In the genomic region with DNA sequence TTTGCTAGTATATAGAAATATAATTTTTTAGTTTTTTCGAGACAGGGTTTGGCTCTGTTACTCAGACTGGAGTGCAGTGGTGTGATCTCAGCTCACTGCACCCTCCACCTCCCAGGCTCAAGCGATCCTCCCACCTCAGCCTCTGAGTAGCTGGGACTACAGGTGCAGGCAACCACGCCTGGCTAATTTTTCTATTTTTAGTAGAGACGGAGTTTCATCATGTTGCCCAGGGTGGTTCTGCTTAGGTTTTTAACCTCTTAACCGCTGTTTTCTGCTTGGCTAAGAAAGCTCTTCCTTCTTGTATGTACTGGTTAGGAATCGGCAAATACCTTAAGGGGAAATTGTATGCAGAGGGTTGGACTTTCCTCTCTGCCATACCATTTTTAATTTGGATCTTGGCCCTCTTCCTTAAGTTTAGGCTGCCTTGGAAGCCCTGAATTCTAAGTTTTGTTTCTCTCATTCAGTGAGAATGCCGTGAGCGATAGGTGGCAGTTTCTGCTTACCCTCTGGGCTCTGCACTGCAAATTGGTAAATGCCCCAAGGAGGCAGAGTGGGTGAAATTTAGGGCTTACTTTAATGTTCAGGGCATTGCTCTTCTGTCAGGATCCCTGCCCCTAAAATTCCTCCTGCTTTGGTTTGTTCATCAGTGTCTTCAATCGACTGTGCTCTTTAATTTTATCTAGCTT, we compare ENCODE assay signal across 11 cellular contexts. TPM values are rescaled to one million over a fixed set of nuclear protein-coding genes. Genes with fewer than 3 reads are reported as not detected.
DNase-seq lines count a peak whose midpoint lies in the region; ATAC-seq and TF ChIP-seq lines count a peak whose summit lies in the region.
"Had no signal": no experiment of that assay in that cellular context is flagged by ENCODE, and none has a peak within 500 bp of the region (broad histone marks: within the 10 kb centered on the region; RNA-seq: fewer than 3 reads in every experiment).

No MANE protein-coding gene starts in this region.

- no peak overlapping the region for H3K27ac Mint-ChIP-seq in T-helper 2 cell treated with Interferon-gamma antibody and Interleukin-4, amounts not matched to agents 5 μg/mL and 100 μg/mL, for 36 hours

- intact Hi-C loops in ovary (cut with DNase I), result no loop called here

- TF ChIP-seq EP300 in ovary (IDR thresholded peaks at IDR 0.05), result no peak

- H3K27me3 ChIP-seq in ovary, result no peaks in the 10 kb centered on the region

- no peaks in the 10 kb centered on the region for H3K36me3 Mint-ChIP-seq in T-helper 2 cell treated with Interferon-gamma antibody and Interleukin-4, amounts not matched to agents 5 μg/mL and 100 μg/mL, for 36 hours (ENCODE audit: low read depth)

- ATAC-seq in GM18909 (IDR thresholded peaks at IDR 0.05; ENCODE audit: poor library complexity, unreplicated experiment), result peak; percentile 76
- peak; percentile 51 for ATAC-seq in HG02870 (IDR thresholded peaks at IDR 0.05; ENCODE audit: unreplicated experiment)

- 67 to 75% (median 67%) methylated on average over 9 of the region's 9 CpGs for WGBS in ovary, 3 donors

- H3K4me1 ChIP-seq in ovary (ENCODE audit: insufficient read depth), result no peaks in the 10 kb centered on the region

- no peak overlapping the region for H3K4me3 Mint-ChIP-seq in T-helper 2 cell treated with Interferon-gamma antibody and Interleukin-4, amounts not matched to agents 5 μg/mL and 100 μg/mL, for 36 hours

- peaks cover 9% of the 10 kb centered on the region for H3K27me3 Mint-ChIP-seq in T-helper 2 cell treated with Interferon-gamma antibody and Interleukin-4, amounts not matched to agents 5 μg/mL and 100 μg/mL, for 36 hours (ENCODE audit: low read depth)

- no peaks in the 10 kb centered on the region for H3K9me3 Mint-ChIP-seq in T-helper 2 cell treated with Interferon-gamma antibody and Interleukin-4, amounts not matched to agents 5 μg/mL and 100 μg/mL, for 36 hours

- in situ Hi-C loops in ACHN (cut with HindIII; ENCODE audit: low pct_ligation_motif_present, low pct_unique_long_range_greater_than_20kb, low sequenced_read_pairs), result no loop called here

- H3K4me3 ChIP-seq in ovary, result no peak overlapping the region
- H3K4me3 ChIP-seq: skin epidermis had no signal

- no peaks in the 10 kb centered on the region for H3K9me3 ChIP-seq in ovary

- H3K4me1 Mint-ChIP-seq in T-helper 2 cell treated with Interferon-gamma antibody and Interleukin-4, amounts not matched to agents 5 μg/mL and 100 μg/mL, for 36 hours (ENCODE audit: low read depth), result no peaks in the 10 kb centered on the region

- DNase-seq in ACHN (peak; percentile 28), NCI-H2107 (lab: John Stamatoyannopoulos, UW) (peak; percentile 8), NCI-H446 treated with DMSO at 0.1 percent for 48 hours (lab: John Stamatoyannopoulos, UW) (no peak), ovary (no peak), globus pallidus (ENCODE audit: low spot score) (no peak)
- no peak for DNase-seq in T-helper 2 cell treated with Interferon-gamma antibody and Interleukin-4, amounts not matched to agents 5 μg/mL and 100 μg/mL, for 36 hours (ENCODE audit: low spot score)
- DNase-seq: trophoblast cell had no signal

- no peak overlapping the region for H3K27ac ChIP-seq in ovary
- H3K27ac ChIP-seq: skin epidermis, VCaP had no signal

- no peak for TF ChIP-seq CTCF in ovary (IDR thresholded peaks at IDR 0.05)

- no peak for TF ChIP-seq POLR2A in ovary (IDR thresholded peaks at IDR 0.05)

- H3K36me3 ChIP-seq in ovary, result no peaks in the 10 kb centered on the region

RNA-seq across cellular contexts. Expression of gene EML6, which starts 32.3 kb away (rescaled TPM):
- 1 to 10 TPM in 3 of 7 donors, under 1 TPM in 4; 0.22 to 3.7 (median 0.57) TPM for total RNA-seq in ovary
- polyA plus RNA-seq in ovary, result under 1 TPM; 0.29 to 0.40 TPM

Comparison
In these comparisons a context has a peak if more than half of its experiments do, and no peak if none do; other contexts are left out.
1. DNase-seq: peak in ACHN (single experiment) and NCI-H2107 (single experiment); none in T-helper 2 cell treated with Interferon-gamma antibody and Interleukin-4, amounts not matched to agents 5 μg/mL and 100 μg/mL, for 36 hours (single experiment), NCI-H446 treated with DMSO at 0.1 percent for 48 hours (single experiment), ovary (0 of 5) and globus pallidus (single experiment).